ENCODE assay signal across 22 cellular contexts in the genomic region with DNA sequence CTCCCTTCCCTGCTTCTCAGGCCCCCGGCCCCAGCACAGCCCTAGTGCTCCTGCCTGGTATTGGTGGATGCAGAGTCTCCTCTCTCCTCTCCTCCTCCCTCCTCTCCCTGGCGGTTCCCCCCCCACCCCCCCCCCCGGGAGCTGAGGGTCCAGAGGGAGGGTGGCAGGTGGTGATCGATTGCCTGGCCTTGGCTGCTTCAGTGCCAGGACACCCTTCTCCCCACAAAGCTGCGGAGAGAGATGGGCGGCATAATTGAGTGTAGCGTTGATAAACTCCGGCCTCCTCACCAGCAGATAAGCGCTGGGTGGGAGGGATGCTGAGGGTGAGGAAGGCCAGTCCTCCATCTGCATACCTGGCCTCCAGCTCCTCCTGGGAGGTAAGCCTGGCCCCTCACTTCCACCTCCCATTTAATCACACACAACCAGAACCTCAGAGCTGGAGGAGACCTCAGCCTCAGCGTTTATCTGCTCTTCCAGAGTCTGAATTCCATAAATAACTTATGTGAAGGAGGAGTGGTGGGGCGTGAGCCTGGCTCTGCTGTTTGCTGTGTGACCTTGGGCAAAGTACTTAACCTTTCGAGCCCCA.
DNase-seq lines count a peak whose midpoint lies in the region; ATAC-seq and TF ChIP-seq lines count a peak whose summit lies in the region.
"Had no signal": no experiment of that assay in that cellular context is flagged by ENCODE, and none has a peak within 500 bp of the region (broad histone marks: within the 10 kb centered on the region; RNA-seq: fewer than 3 reads in every experiment).

No MANE protein-coding gene starts in this region.

- H2AFZ ChIP-seq in GM23338, result no peak overlapping the region

- POLR2A ChIA-PET in activated CD4-positive, alpha-beta T cell treated with anti-CD3 and anti-CD28 coated beads, Interleukin-2, amount 10 ng/mL, durations not matched to agents 7 days and 5 days (lab: Charles Lee), result no interaction called here

- H3K4me3 ChIP-seq in GM23338, result no peak overlapping the region
- H3K4me3 ChIP-seq: HAP-1, mucosa of descending colon, sigmoid colon, suprapubic skin had no signal

- H3K9me2 ChIP-seq in GM23338 (ENCODE audit: insufficient read depth), result no peaks in the 10 kb centered on the region

- no peaks in the 10 kb centered on the region for H4K20me1 ChIP-seq in GM23338 (replicated peaks; ENCODE audit: insufficient read depth)

- H3K27me3 ChIP-seq in GM23338 (ENCODE audit: insufficient read depth), result no peaks in the 10 kb centered on the region
- H3K27me3 ChIP-seq: sigmoid colon had no signal

- H3K27ac ChIP-seq in GM23338 (ENCODE audit: low read depth), result no peak overlapping the region
- H3K27ac ChIP-seq: brain microvascular endothelial cell, sigmoid colon, suprapubic skin had no signal

- peak; percentile 19 for ATAC-seq in GM23338
- ATAC-seq: natural killer cell treated with Interleukin-12 subunit alpha and Interleukin-12 subunit beta and Interleukin-15 and Interleukin-18, amount 100 ng/mL, for 72 hours had no signal

- peaks cover 34% of the 10 kb centered on the region for H3K4me1 Mint-ChIP-seq in GM23338
- peaks cover 12% of the 10 kb centered on the region for H3K4me1 Mint-ChIP-seq in progenitor cell of endocrine pancreas (ENCODE audit: low read depth)
- H3K4me1 Mint-ChIP-seq in activated CD4-positive, alpha-beta T cell treated with anti-CD3 and anti-CD28 coated beads, Interleukin-2, amount 10 ng/mL, durations not matched to agents 7 days and 5 days, result no peaks in the 10 kb centered on the region
- H3K4me1 Mint-ChIP-seq: activated B cell treated with CpG ODN at 0.5 μM for 24 hours had no signal

- no peak for TF ChIP-seq CTCF in GM23338 (conservative IDR thresholded peaks at IDR 0.05; ENCODE audit: low read depth in 2 of 2)
- TF ChIP-seq CTCF in progenitor cell of endocrine pancreas (IDR thresholded peaks at IDR 0.05; ENCODE audit: unreplicated experiment), result no peak

- H3K79me2 ChIP-seq in GM23338 (replicated peaks; ENCODE audit: insufficient read depth), result no peaks in the 10 kb centered on the region

- no peaks in the 10 kb centered on the region for H3K36me3 ChIP-seq in GM23338 (ENCODE audit: insufficient read depth)
- H3K36me3 ChIP-seq: brain microvascular endothelial cell, HAP-1, sigmoid colon, suprapubic skin had no signal

- peaks cover 21% of the 10 kb centered on the region for H3K27me3 Mint-ChIP-seq in GM23338 (ENCODE audit: insufficient read depth, low read depth, poor library complexity)
- peaks cover 2% of the 10 kb centered on the region for H3K27me3 Mint-ChIP-seq in progenitor cell of endocrine pancreas
- peaks cover 3% of the 10 kb centered on the region for H3K27me3 Mint-ChIP-seq in activated CD4-positive, alpha-beta T cell treated with anti-CD3 and anti-CD28 coated beads, Interleukin-2, amount 10 ng/mL, durations not matched to agents 7 days and 5 days

- H3K9me3 Mint-ChIP-seq in GM23338 (no peaks in the 10 kb centered on the region; the same call in 1 of the 3 replicates), progenitor cell of endocrine pancreas (ENCODE audit: low read depth) (no peaks in the 10 kb centered on the region)
- no peaks in the 10 kb centered on the region for H3K9me3 Mint-ChIP-seq in activated CD4-positive, alpha-beta T cell treated with anti-CD3 and anti-CD28 coated beads, Interleukin-2, amount 10 ng/mL, durations not matched to agents 7 days and 5 days
- H3K9me3 Mint-ChIP-seq: activated B cell treated with CpG ODN at 0.5 μM for 24 hours; natural killer cell treated with Interleukin-12 subunit alpha and Interleukin-12 subunit beta and Interleukin-15 and Interleukin-18, amount 100 ng/mL, for 72 hours had no signal

- CTCF ChIA-PET in activated CD4-positive, alpha-beta T cell treated with anti-CD3 and anti-CD28 coated beads, Interleukin-2, amount 10 ng/mL, durations not matched to agents 7 days and 5 days (lab: Charles Lee), result interaction anchor here (1.2 kb wide), 1 partner anchor 11 kb away, joined by 3 read pairs; no protein-coding TSS in a partner anchor

- H3K27ac Mint-ChIP-seq in GM23338 (no peak overlapping the region), progenitor cell of endocrine pancreas (peak overlapping the region; percentile 79)
- H3K27ac Mint-ChIP-seq in activated CD4-positive, alpha-beta T cell treated with anti-CD3 and anti-CD28 coated beads, Interleukin-2, amount 10 ng/mL, durations not matched to agents 7 days and 5 days, result no peak overlapping the region
- H3K27ac Mint-ChIP-seq: activated B cell treated with CpG ODN at 0.5 μM for 24 hours; natural killer cell treated with Interleukin-12 subunit alpha and Interleukin-12 subunit beta and Interleukin-15 and Interleukin-18, amount 100 ng/mL, for 72 hours had no signal

- no peaks in the 10 kb centered on the region for H3K4me1 ChIP-seq in GM23338 (ENCODE audit: insufficient read depth)
- H3K4me1 ChIP-seq: HAP-1, suprapubic skin had no signal

- H3F3A ChIP-seq in GM23338 (replicated peaks; ENCODE audit: low read depth), result no peaks in the 10 kb centered on the region

- H3K36me3 Mint-ChIP-seq in GM23338 (ENCODE audit: low read depth) (0 out of 3 replicates have a peak, but pooled peaks cover 6% of the 10 kb centered on the region), progenitor cell of endocrine pancreas (ENCODE audit: insufficient read depth) (no peaks in the 10 kb centered on the region)
- no peaks in the 10 kb centered on the region for H3K36me3 Mint-ChIP-seq in activated CD4-positive, alpha-beta T cell treated with anti-CD3 and anti-CD28 coated beads, Interleukin-2, amount 10 ng/mL, durations not matched to agents 7 days and 5 days (ENCODE audit: low read depth)
- H3K36me3 Mint-ChIP-seq: natural killer cell treated with Interleukin-12 subunit alpha and Interleukin-12 subunit beta and Interleukin-15 and Interleukin-18, amount 100 ng/mL, for 72 hours had no signal

- peak; percentile 11 for DNase-seq in GM23338 (ENCODE audit: low spot score)
- peak; percentile 88 for DNase-seq in SK-N-DZ (ENCODE audit: low spot score)
- DNase-seq in islet precursor cell, result peak; percentile 76
- DNase-seq in progenitor cell of endocrine pancreas (ENCODE audit: low spot score, unreplicated experiment), result no peak
- DNase-seq in activated CD4-positive, alpha-beta T cell treated with anti-CD3 and anti-CD28 coated beads, Interleukin-2, amount 10 ng/mL, durations not matched to agents 7 days and 5 days, result no peak
- DNase-seq in H4 (ENCODE audit: low spot score), result no peak
- no peak for DNase-seq in GF-D8 (lab: John Stamatoyannopoulos, UW)
- DNase-seq: activated B cell treated with CpG ODN at 0.5 μM for 24 hours; activated CD4-positive, alpha-beta T cell treated with anti-CD3 and anti-CD28 coated beads, Interleukin-2, amount 50 U/mL, for 4 hours; activated naive CD4-positive, alpha-beta T cell treated with Interleukin-2 at 50 U/mL for 16 hours; brain microvascular endothelial cell; hypothalamus; KG1; mucosa of descending colon; NCI-H1417 treated with DMSO at 0.1 percent for 48 hours; NCI-H2107; NCI-H446 treated with DMSO at 0.1 percent for 48 hours; sigmoid colon; T1000 had no signal

- H3K4me3 Mint-ChIP-seq in GM23338, result no peak overlapping the region; the same call in 2 of the 3 replicates
- no peak overlapping the region for H3K4me3 Mint-ChIP-seq in progenitor cell of endocrine pancreas (ENCODE audit: low read depth)
- no peak overlapping the region for H3K4me3 Mint-ChIP-seq in activated CD4-positive, alpha-beta T cell treated with anti-CD3 and anti-CD28 coated beads, Interleukin-2, amount 10 ng/mL, durations not matched to agents 7 days and 5 days
- H3K4me3 Mint-ChIP-seq: activated B cell treated with CpG ODN at 0.5 μM for 24 hours; natural killer cell treated with Interleukin-12 subunit alpha and Interleukin-12 subunit beta and Interleukin-15 and Interleukin-18, amount 100 ng/mL, for 72 hours had no signal

- no peak overlapping the region for H3K4me2 ChIP-seq in GM23338

TF ChIP-seq in GM23338, 12 proteins besides CTCF, POLR2A, EP300 and RAD21 (continues in another document):
- TF ChIP-seq STAT1 (IDR thresholded peaks at IDR 0.05; ENCODE audit: unreplicated experiment) (no peak), ZNF331 (CRISPR knock-in tag; IDR thresholded peaks at IDR 0.05; ENCODE audit: low read depth) (no peak), JUNB (IDR thresholded peaks at IDR 0.05; ENCODE audit: unreplicated experiment) (no peak)
- TF ChIP-seq, protein P1, sequence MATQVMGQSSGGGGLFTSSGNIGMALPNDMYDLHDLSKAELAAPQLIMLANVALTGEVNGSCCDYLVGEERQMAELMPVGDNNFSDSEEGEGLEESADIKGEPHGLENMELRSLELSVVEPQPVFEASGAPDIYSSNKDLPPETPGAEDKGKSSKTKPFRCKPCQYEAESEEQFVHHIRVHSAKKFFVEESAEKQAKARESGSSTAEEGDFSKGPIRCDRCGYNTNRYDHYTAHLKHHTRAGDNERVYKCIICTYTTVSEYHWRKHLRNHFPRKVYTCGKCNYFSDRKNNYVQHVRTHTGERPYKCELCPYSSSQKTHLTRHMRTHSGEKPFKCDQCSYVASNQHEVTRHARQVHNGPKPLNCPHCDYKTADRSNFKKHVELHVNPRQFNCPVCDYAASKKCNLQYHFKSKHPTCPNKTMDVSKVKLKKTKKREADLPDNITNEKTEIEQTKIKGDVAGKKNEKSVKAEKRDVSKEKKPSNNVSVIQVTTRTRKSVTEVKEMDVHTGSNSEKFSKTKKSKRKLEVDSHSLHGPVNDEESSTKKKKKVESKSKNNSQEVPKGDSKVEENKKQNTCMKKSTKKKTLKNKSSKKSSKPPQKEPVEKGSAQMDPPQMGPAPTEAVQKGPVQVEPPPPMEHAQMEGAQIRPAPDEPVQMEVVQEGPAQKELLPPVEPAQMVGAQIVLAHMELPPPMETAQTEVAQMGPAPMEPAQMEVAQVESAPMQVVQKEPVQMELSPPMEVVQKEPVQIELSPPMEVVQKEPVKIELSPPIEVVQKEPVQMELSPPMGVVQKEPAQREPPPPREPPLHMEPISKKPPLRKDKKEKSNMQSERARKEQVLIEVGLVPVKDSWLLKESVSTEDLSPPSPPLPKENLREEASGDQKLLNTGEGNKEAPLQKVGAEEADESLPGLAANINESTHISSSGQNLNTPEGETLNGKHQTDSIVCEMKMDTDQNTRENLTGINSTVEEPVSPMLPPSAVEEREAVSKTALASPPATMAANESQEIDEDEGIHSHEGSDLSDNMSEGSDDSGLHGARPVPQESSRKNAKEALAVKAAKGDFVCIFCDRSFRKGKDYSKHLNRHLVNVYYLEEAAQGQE (IDR thresholded peaks at IDR 0.05; ENCODE audit: unreplicated experiment), result no peak

Comparison
In these comparisons a context has a peak if more than half of its experiments do, and no peak if none do; other contexts are left out.
1. DNase-seq: peak in GM23338 (single experiment), SK-N-DZ (single experiment) and islet precursor cell (single experiment); none in progenitor cell of endocrine pancreas (single experiment), activated CD4-positive, alpha-beta T cell treated with anti-CD3 and anti-CD28 coated beads, Interleukin-2, amount 10 ng/mL, durations not matched to agents 7 days and 5 days (single experiment), H4 (single experiment) and GF-D8 (single experiment).